In genomic region chr1:94582578-94582977, GRCh38 we compare ENCODE assay signal across 1 cellular context.
TF ChIP-seq lines count a peak whose summit lies in the region.

No MANE protein-coding gene starts in this region.

TF ChIP-seq in HCT116, 20 proteins besides CTCF, POLR2A, EP300 and RAD21 (continued from another document):
- TF ChIP-seq ZBTB33 (IDR thresholded peaks at IDR 0.05; ENCODE audit: extremely low read depth, insufficient replicate concordance, low read length) (no peak), ZFX (IDR thresholded peaks at IDR 0.05) (no peak), POLR2AphosphoS5 (IDR thresholded peaks at IDR 0.05; ENCODE audit: low read depth, low read length) (no peak), REST (IDR thresholded peaks at IDR 0.05; ENCODE audit: low read depth) (no peak), FOSL1 (IDR thresholded peaks at IDR 0.05; ENCODE audit: low read depth) (no peak), ZNF274 (IDR thresholded peaks at IDR 0.05; ENCODE audit: low read depth, low read length) (no peak), TCF7L2 (IDR thresholded peaks at IDR 0.05; ENCODE audit: borderline replicate concordance, extremely low read depth, insufficient read depth, insufficient read length) (no peak), MAX (IDR thresholded peaks at IDR 0.05) (no peak)
